ENCODE assay signal across 15 cellular contexts in the genomic region with DNA sequence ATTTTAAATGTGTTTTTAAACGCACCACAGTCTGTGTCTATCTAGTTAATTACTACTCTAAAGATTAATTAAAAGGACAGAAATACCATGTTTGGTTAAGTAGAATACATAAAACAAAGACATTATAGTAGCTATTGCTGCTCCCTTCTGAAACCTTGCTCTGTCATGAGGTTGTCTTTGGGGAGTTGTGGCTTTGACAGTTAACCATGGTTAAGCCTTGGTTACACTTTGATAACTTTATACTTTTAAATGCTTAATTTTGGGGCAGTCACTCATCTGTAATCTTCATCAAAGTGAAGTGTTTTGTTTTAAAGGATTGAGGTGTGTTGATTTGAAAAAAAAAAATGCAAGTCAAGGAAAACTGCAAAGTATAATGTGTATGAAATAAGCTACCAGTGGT. TPM values are rescaled to one million over a fixed set of nuclear protein-coding genes. Genes with fewer than 3 reads are reported as not detected.
A peak's percentile ranks its signal among the peaks of the same experiment; 100 is the strongest.
DNase-seq lines count a peak whose midpoint lies in the region; ATAC-seq, FAIRE-seq and TF ChIP-seq lines count a peak whose summit lies in the region.
"Had no signal": no experiment of that assay in that cellular context is flagged by ENCODE, and none has a peak within 500 bp of the region (broad histone marks: within the 10 kb centered on the region; RNA-seq: fewer than 3 reads in every experiment).

No MANE protein-coding gene starts in this region.

- H3K9me3 ChIP-seq in Peyer's patch, result no peaks in the 10 kb centered on the region

- ATAC-seq in GM18498 (IDR thresholded peaks at IDR 0.05; ENCODE audit: unreplicated experiment), result peak; percentile 72
- ATAC-seq in GM19395 (IDR thresholded peaks at IDR 0.05; ENCODE audit: unreplicated experiment), result peak; percentile 69
- ATAC-seq in HG02798 (IDR thresholded peaks at IDR 0.05; ENCODE audit: poor library complexity, unreplicated experiment), result peak; percentile 73
- ATAC-seq in HG03520 (IDR thresholded peaks at IDR 0.05; ENCODE audit: unreplicated experiment), result peak; percentile 43
- ATAC-seq: Panc1 had no signal

- H3K4me1 ChIP-seq in Peyer's patch, result no peaks in the 10 kb centered on the region

- no peak overlapping the region for H3K27ac ChIP-seq in Peyer's patch

- no peaks in the 10 kb centered on the region for H3K27me3 ChIP-seq in Peyer's patch

- no peak for TF ChIP-seq CTCF in D721Med (IDR thresholded peaks at IDR 0.05; ENCODE audit: insufficient read depth, missing control alignments)
- no peak for TF ChIP-seq CTCF in Peyer's patch (IDR thresholded peaks at IDR 0.05)

- DNase-seq in NCI-H128 (lab: John Stamatoyannopoulos, UW; ENCODE audit: unreplicated experiment) (no peak), D721Med (ENCODE audit: insufficient read length, low spot score) (no peak), Peyer's patch (no peak), DMS 273 treated with DMSO at 0.1 percent for 48 hours (lab: John Stamatoyannopoulos, UW) (no peak)
- DNase-seq: activated effector memory CD4-positive, alpha-beta T cell treated with anti-CD3 and anti-CD28 coated beads, Interleukin-2, amount 50 U/mL, for 16 hours; natural killer cell; NCI-H2029 had no signal

- no peak for TF ChIP-seq POLR2A in Peyer's patch (IDR thresholded peaks at IDR 0.05)

- H3K4me3 ChIP-seq in Peyer's patch, result no peak overlapping the region

- no peak for FAIRE-seq in D721Med (lab: Jason Lieb, UNC)

- no peaks in the 10 kb centered on the region for H3K36me3 ChIP-seq in Peyer's patch

RNA-seq across cellular contexts. Expression of gene TBR1, which starts 29.9 kb away (rescaled TPM):
- not detected for total RNA-seq in Peyer's patch
- total RNA-seq: B cell, HT1080, natural killer cell, ureter had no signal
